In genomic region chr6:153002613-153003293, GRCh38 we compare ENCODE assay signal across 8 cellular contexts. TPM values are rescaled to one million over a fixed set of nuclear protein-coding genes. Genes with fewer than 3 reads are reported as not detected.
DNase-seq lines count a peak whose midpoint lies in the region; FAIRE-seq and TF ChIP-seq lines count a peak whose summit lies in the region.

A gene with protein sequence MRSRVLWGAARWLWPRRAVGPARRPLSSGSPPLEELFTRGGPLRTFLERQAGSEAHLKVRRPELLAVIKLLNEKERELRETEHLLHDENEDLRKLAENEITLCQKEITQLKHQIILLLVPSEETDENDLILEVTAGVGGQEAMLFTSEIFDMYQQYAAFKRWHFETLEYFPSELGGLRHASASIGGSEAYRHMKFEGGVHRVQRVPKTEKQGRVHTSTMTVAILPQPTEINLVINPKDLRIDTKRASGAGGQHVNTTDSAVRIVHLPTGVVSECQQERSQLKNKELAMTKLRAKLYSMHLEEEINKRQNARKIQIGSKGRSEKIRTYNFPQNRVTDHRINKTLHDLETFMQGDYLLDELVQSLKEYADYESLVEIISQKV (minus strand): TSS chr6:153002709. CDS start chr6:153002685, 24 bp downstream.

- peaks cover 41% of the 10 kb centered on the region for H4K20me1 ChIP-seq in Loucy (ENCODE audit: insufficient read depth, low read length, poor library complexity, severe bottlenecking)

- H3K4me1 ChIP-seq in Loucy (ENCODE audit: insufficient read depth, low read length, poor library complexity, severe bottlenecking) = peaks cover 38% of the 10 kb centered on the region

- peak within 1 kb of the TSS; percentile 89 to 98 (median 97) for H3K27ac Mint-ChIP-seq in nephron
- H3K27ac Mint-ChIP-seq in stimulated activated naive CD8-positive, alpha-beta T cell treated with anti-CD3 and anti-CD28 coated beads, Interleukin-15, Interleukin-2, amounts not matched to agents 100 ng/mL and 50 ng/mL, for 24 hours = peak within 1 kb of the TSS; percentile 98

- H3K9ac ChIP-seq in Loucy (ENCODE audit: low read depth, low read length, poor library complexity, severe bottlenecking) = peak within 1 kb of the TSS; percentile 88

- no peaks in the 10 kb centered on the region for H3K9me3 Mint-ChIP-seq in nephron
- H3K9me3 Mint-ChIP-seq in stimulated activated naive CD8-positive, alpha-beta T cell treated with anti-CD3 and anti-CD28 coated beads, Interleukin-15, Interleukin-2, amounts not matched to agents 100 ng/mL and 50 ng/mL, for 24 hours = peaks cover 4% of the 10 kb centered on the region

- peaks cover 58% of the 10 kb centered on the region for H3K79me2 ChIP-seq in Loucy (ENCODE audit: insufficient read depth, low read length)

- H3K27me3 Mint-ChIP-seq in nephron (ENCODE audit: low read depth) = no peaks in the 10 kb centered on the region
- no peaks in the 10 kb centered on the region for H3K27me3 Mint-ChIP-seq in stimulated activated naive CD8-positive, alpha-beta T cell treated with anti-CD3 and anti-CD28 coated beads, Interleukin-15, Interleukin-2, amounts not matched to agents 100 ng/mL and 50 ng/mL, for 24 hours

- H3K27me3 ChIP-seq in Loucy (ENCODE audit: insufficient read depth, low read length, poor library complexity, severe bottlenecking) = no peaks in the 10 kb centered on the region

- no peaks in the 10 kb centered on the region for H3F3A ChIP-seq in Loucy (ENCODE audit: low read depth)

- peak within 1 kb of the TSS; percentile 97 for H3K4me3 ChIP-seq in Loucy (ENCODE audit: low read length, poor library complexity, severe bottlenecking)
- peak within 1 kb of the TSS; percentile 84 for H3K4me3 ChIP-seq in fibroblast of the aortic adventitia (ENCODE audit: low read depth, low read length)

- 0 out of 2 replicates have a peak, but pooled peaks cover 5% of the 10 kb centered on the region for H3K36me3 ChIP-seq in Loucy (ENCODE audit: insufficient read depth, low read length)

- peaks cover 23% of the 10 kb centered on the region for H3K4me1 Mint-ChIP-seq in nephron
- peaks cover 40% of the 10 kb centered on the region for H3K4me1 Mint-ChIP-seq in stimulated activated naive CD8-positive, alpha-beta T cell treated with anti-CD3 and anti-CD28 coated beads, Interleukin-15, Interleukin-2, amounts not matched to agents 100 ng/mL and 50 ng/mL, for 24 hours (ENCODE audit: low read depth)

- H3K9me2 ChIP-seq in Loucy (replicated peaks; ENCODE audit: low read depth, low read length) = no peaks in the 10 kb centered on the region

- peak within 1 kb of the TSS; percentile 93 for H3K4me2 ChIP-seq in Loucy (ENCODE audit: low read depth, low read length, poor library complexity, severe bottlenecking)

- peaks cover 17% of the 10 kb centered on the region for H3K36me3 Mint-ChIP-seq in nephron (ENCODE audit: low read depth)
- H3K36me3 Mint-ChIP-seq in stimulated activated naive CD8-positive, alpha-beta T cell treated with anti-CD3 and anti-CD28 coated beads, Interleukin-15, Interleukin-2, amounts not matched to agents 100 ng/mL and 50 ng/mL, for 24 hours (ENCODE audit: low read depth) = peaks cover 32% of the 10 kb centered on the region

- TF ChIP-seq POLR2A in H54 (IDR thresholded peaks at IDR 0.05; ENCODE audit: low read depth, low read length) = peak; percentile 53

- H3K9me3 ChIP-seq in Loucy (ENCODE audit: insufficient read depth, low read depth, low read length) = no peaks in the 10 kb centered on the region

- no peak for TF ChIP-seq CTCF in Loucy (conservative IDR thresholded peaks at IDR 0.05; ENCODE audit: low read length)
- no peak for TF ChIP-seq CTCF in fibroblast of the aortic adventitia (IDR thresholded peaks at IDR 0.05; ENCODE audit: insufficient read depth, low read length)
- no peak for TF ChIP-seq CTCF in nephron (IDR thresholded peaks at IDR 0.05; ENCODE audit: unreplicated experiment in 3 of 3)

- peak within 1 kb of the TSS; percentile 95 to 99 (median 98) for H3K4me3 Mint-ChIP-seq in nephron
- H3K4me3 Mint-ChIP-seq in stimulated activated naive CD8-positive, alpha-beta T cell treated with anti-CD3 and anti-CD28 coated beads, Interleukin-15, Interleukin-2, amounts not matched to agents 100 ng/mL and 50 ng/mL, for 24 hours = peak within 1 kb of the TSS; percentile 98

- peak within 1 kb of the TSS; percentile 86 for H2AFZ ChIP-seq in Loucy (ENCODE audit: low read length)

- peak; percentile 93 for FAIRE-seq in H54 (lab: Jason Lieb, UNC)

- peak; percentile 99 for DNase-seq in ELF-1 (ENCODE audit: low read depth, low spot score)
- DNase-seq in H54 (ENCODE audit: insufficient read length, low spot score) = peak; percentile 51
- peak; percentile 95 for DNase-seq in SHP77 treated with DMSO at 0.1 percent for 48 hours (lab: John Stamatoyannopoulos, UW)
- peak; percentile 94 for DNase-seq in activated effector memory CD4-positive, alpha-beta T cell treated with anti-CD3 and anti-CD28 coated beads, Interleukin-2, amount 50 U/mL, for 16 hours
- DNase-seq in fibroblast of the aortic adventitia (ENCODE audit: low read depth) = peak; percentile 97

RNA-seq across cellular contexts. Expression of the gene that starts here (rescaled TPM):
- 26.8 and 28.2 TPM in 2 replicates for total RNA-seq in fibroblast of the aortic adventitia (ENCODE audit: low replicate concordance)

Comparison
In these comparisons a context has a peak if more than half of its experiments do, and no peak if none do; other contexts are left out.
1. Peak in every context shown above with its lines: DNase-seq and H3K4me3 ChIP-seq.